ENCODE assay signal across 20 cellular contexts in genomic region chr2:118115761-118116160, GRCh38.
"Had no signal": no experiment of that assay in that cellular context is flagged by ENCODE, and none has a peak within 500 bp of the region (broad histone marks: within the 10 kb centered on the region; RNA-seq: fewer than 3 reads in every experiment).

No MANE protein-coding gene starts in this region.

- ATAC-seq: heart left ventricle, left lobe of liver, psoas muscle, sciatic nerve had no signal

- H3K9me3 ChIP-seq: heart left ventricle, neutrophil, psoas muscle, spleen, stomach, thoracic aorta, transverse colon had no signal

- DNase-seq: cerebellar nuclear complex; heart left ventricle; hippocampal formation; psoas muscle; retina; spleen; stimulated activated CD4-positive, alpha-beta T cell treated with anti-CD3 and anti-CD28 coated beads, Interleukin-15, amount 100 ng/mL, for 24 hours; stimulated activated CD4-positive, alpha-beta T cell treated with anti-CD3 and anti-CD28 coated beads, Interleukin-1b, Interleukin-23, amount 100 ng/mL, for 48 hours; stimulated activated CD4-positive, alpha-beta T cell treated with anti-CD3 and anti-CD28 coated beads, Interleukin-4, amount 100 ng/mL, for 24 hours; stimulated activated naive CD4-positive, alpha-beta T cell; stomach; substantia nigra; transverse colon had no signal

- H3K4me1 Mint-ChIP-seq: nephron had no signal

- H3K4me3 Mint-ChIP-seq: dendritic cell treated with granulocyte-macrophage colony-stimulating factor and Interleukin-4, amounts not matched to agents 40 ng/mL and 50 ng/mL, for 4 days; mesothelial cell of epicardium; nephron had no signal

- H3K36me3 ChIP-seq: thoracic aorta, transverse colon had no signal

- H3K4me1 ChIP-seq: psoas muscle, transverse colon had no signal

- H3K27ac Mint-ChIP-seq: dendritic cell treated with granulocyte-macrophage colony-stimulating factor and Interleukin-4, amounts not matched to agents 40 ng/mL and 50 ng/mL, for 4 days; mesothelial cell of epicardium; nephron had no signal

- H3K9me3 Mint-ChIP-seq: dendritic cell treated with granulocyte-macrophage colony-stimulating factor and Interleukin-4, amounts not matched to agents 40 ng/mL and 50 ng/mL, for 4 days; mesothelial cell of epicardium; nephron had no signal

- H3K27me3 ChIP-seq: heart left ventricle, neutrophil, spleen, stomach, transverse colon had no signal

- H3K27me3 Mint-ChIP-seq: dendritic cell treated with granulocyte-macrophage colony-stimulating factor and Interleukin-4, amounts not matched to agents 40 ng/mL and 50 ng/mL, for 4 days had no signal

- H3K4me3 ChIP-seq: heart left ventricle, psoas muscle, spleen, stomach, thoracic aorta, transverse colon had no signal

- H3K27ac ChIP-seq: heart left ventricle, neutrophil, psoas muscle, spleen, stomach, thoracic aorta, transverse colon had no signal
